20 cellular contexts compared by ENCODE assay signal in genomic region chr2:33859791-33860461, GRCh38.
DNase-seq lines count a peak whose midpoint lies in the region; ATAC-seq, FAIRE-seq and TF ChIP-seq lines count a peak whose summit lies in the region.
"Had no signal": no experiment of that assay in that cellular context is flagged by ENCODE, and none has a peak within 500 bp of the region (broad histone marks: within the 10 kb centered on the region; RNA-seq: fewer than 3 reads in every experiment).

No MANE protein-coding gene starts in this region.

- POLR2A ChIA-PET in activated naive CD8-positive, alpha-beta T cell treated with anti-CD3 and anti-CD28 coated beads, Interleukin-2, amount 10 ng/mL, durations not matched to agents 7 days and 5 days (lab: Charles Lee), result no interaction called here

- no peaks in the 10 kb centered on the region for H3K27me3 Mint-ChIP-seq in activated naive CD8-positive, alpha-beta T cell treated with anti-CD3 and anti-CD28 coated beads, Interleukin-2, amount 10 ng/mL, durations not matched to agents 7 days and 5 days
- H3K27me3 Mint-ChIP-seq in activated naive CD8-positive, alpha-beta T cell treated with anti-CD3 and anti-CD28 coated beads for 36 hours, result no peaks in the 10 kb centered on the region

- ATAC-seq in activated naive CD8-positive, alpha-beta T cell treated with anti-CD3 and anti-CD28 coated beads, Interleukin-2, amount 10 ng/mL, durations not matched to agents 7 days and 5 days (ENCODE audit: low read depth), result no peak
- no peak for ATAC-seq in pancreas
- ATAC-seq: left lung had no signal

- FAIRE-seq in pancreas (lab: Jason Lieb, UNC), result no peak
- FAIRE-seq: endothelial cell of umbilical vein, GM18507, H54 had no signal

- H3K27me3 ChIP-seq in SJCRH30 (no peaks in the 10 kb centered on the region), hepatocyte (no peaks in the 10 kb centered on the region), pancreas (no peaks in the 10 kb centered on the region)
- H3K27me3 ChIP-seq: left lung had no signal

- H3K4me1 ChIP-seq in SJCRH30 (no peaks in the 10 kb centered on the region; the same call in 1 of the 2 replicates), hepatocyte (ENCODE audit: insufficient read depth) (no peaks in the 10 kb centered on the region), pancreas (no peaks in the 10 kb centered on the region)
- H3K4me1 ChIP-seq: left lung had no signal

- TF ChIP-seq CTCF in hepatocyte (IDR thresholded peaks at IDR 0.05; ENCODE audit: poor library complexity) (no peak), pancreas (IDR thresholded peaks at IDR 0.05) (no peak)

- H3K36me3 Mint-ChIP-seq in activated naive CD8-positive, alpha-beta T cell treated with anti-CD3 and anti-CD28 coated beads, Interleukin-2, amount 10 ng/mL, durations not matched to agents 7 days and 5 days, result no peaks in the 10 kb centered on the region
- no peaks in the 10 kb centered on the region for H3K36me3 Mint-ChIP-seq in activated naive CD8-positive, alpha-beta T cell treated with anti-CD3 and anti-CD28 coated beads for 36 hours

- no peak overlapping the region for H2AFZ ChIP-seq in hepatocyte

- no peaks in the 10 kb centered on the region for H3K9me2 ChIP-seq in hepatocyte (replicated peaks; ENCODE audit: insufficient read depth)

- H3K36me3 ChIP-seq in SJCRH30 (no peaks in the 10 kb centered on the region), hepatocyte (replicated peaks; ENCODE audit: insufficient read depth, low read depth) (no peaks in the 10 kb centered on the region), pancreas (no peaks in the 10 kb centered on the region)
- H3K36me3 ChIP-seq: left lung had no signal

- H3K4me3 ChIP-seq in SJCRH30 (peak overlapping the region; percentile 29), hepatocyte (no peak overlapping the region), pancreas (no peak overlapping the region)
- H3K4me3 ChIP-seq: left lung had no signal

- DNase-seq in activated naive CD8-positive, alpha-beta T cell treated with anti-CD3 and anti-CD28 coated beads, Interleukin-2, amount 10 ng/mL, durations not matched to agents 7 days and 5 days, result no peak
- no peak for DNase-seq in activated naive CD8-positive, alpha-beta T cell treated with anti-CD3 and anti-CD28 coated beads for 36 hours
- DNase-seq in SJCRH30 (peak; percentile 39 to 51), hepatocyte (ENCODE audit: low spot score) (no peak), stromal cell of bone marrow (ENCODE audit: low read depth) (peak; percentile 6), pancreas (no peak)
- no peak for DNase-seq in activated CD4-positive, alpha-beta T cell treated with anti-CD3 and anti-CD28 coated beads for 4 hours
- no peak for DNase-seq in activated CD4-positive, CD25-positive, alpha-beta regulatory T cell treated with anti-CD3 and anti-CD28 coated beads, Interleukin-2, amount 50 U/mL, for 72 hours
- DNase-seq: ACHN; activated naive CD4-positive, alpha-beta T cell treated with anti-CD3 and anti-CD28 coated beads for 36 hours; COR-L47; IMR-90; left lung; NCI-H1417 treated with DMSO at 0.1 percent for 48 hours; NCI-H226; stimulated activated CD4-positive, alpha-beta T cell treated with anti-CD3 and anti-CD28 coated beads, Interleukin-4, amount 100 ng/mL, for 4 hours had no signal

- WGBS in hepatocyte (ENCODE audit: low lambda C conversion rate, missing lambda C conversion rate), result 78% methylated on average over 11 of the region's 11 CpGs
- 7 to 10% methylated on average over 11 of the region's 11 CpGs for WGBS in pancreas, 2 donors

- H3K9me3 Mint-ChIP-seq in activated naive CD8-positive, alpha-beta T cell treated with anti-CD3 and anti-CD28 coated beads, Interleukin-2, amount 10 ng/mL, durations not matched to agents 7 days and 5 days, result peaks cover 4% of the 10 kb centered on the region
- peaks cover 4% of the 10 kb centered on the region for H3K9me3 Mint-ChIP-seq in activated naive CD8-positive, alpha-beta T cell treated with anti-CD3 and anti-CD28 coated beads for 36 hours

- H3K4me3 Mint-ChIP-seq in activated naive CD8-positive, alpha-beta T cell treated with anti-CD3 and anti-CD28 coated beads, Interleukin-2, amount 10 ng/mL, durations not matched to agents 7 days and 5 days, result peak overlapping the region; percentile 59
- H3K4me3 Mint-ChIP-seq in activated naive CD8-positive, alpha-beta T cell treated with anti-CD3 and anti-CD28 coated beads for 36 hours, result no peak overlapping the region
- H3K4me3 Mint-ChIP-seq: activated naive CD4-positive, alpha-beta T cell treated with anti-CD3 and anti-CD28 coated beads for 36 hours; neural crest cell had no signal

- H3K27ac Mint-ChIP-seq in activated naive CD8-positive, alpha-beta T cell treated with anti-CD3 and anti-CD28 coated beads, Interleukin-2, amount 10 ng/mL, durations not matched to agents 7 days and 5 days, result no peak overlapping the region
- no peak overlapping the region for H3K27ac Mint-ChIP-seq in activated naive CD8-positive, alpha-beta T cell treated with anti-CD3 and anti-CD28 coated beads for 36 hours
- H3K27ac Mint-ChIP-seq: activated naive CD4-positive, alpha-beta T cell treated with anti-CD3 and anti-CD28 coated beads for 36 hours had no signal

- peaks cover 5% of the 10 kb centered on the region for H3K4me1 Mint-ChIP-seq in activated naive CD8-positive, alpha-beta T cell treated with anti-CD3 and anti-CD28 coated beads, Interleukin-2, amount 10 ng/mL, durations not matched to agents 7 days and 5 days
- H3K4me1 Mint-ChIP-seq in activated naive CD8-positive, alpha-beta T cell treated with anti-CD3 and anti-CD28 coated beads for 36 hours, result peaks cover 6% of the 10 kb centered on the region

- H3K79me2 ChIP-seq in hepatocyte, result no peaks in the 10 kb centered on the region

- H3K9me3 ChIP-seq in SJCRH30 (replicated peaks), result no peaks in the 10 kb centered on the region
- H3K9me3 ChIP-seq in hepatocyte (ENCODE audit: low read depth), result no peaks in the 10 kb centered on the region
- no peaks in the 10 kb centered on the region for H3K9me3 ChIP-seq in pancreas

- intact Hi-C loops in pancreas (cut with DNase I), result no loop called here

- H3K27ac ChIP-seq in SJCRH30, result peak overlapping the region; percentile 18; the same call in 1 of the 2 replicates
- H3K27ac ChIP-seq in hepatocyte, result peak overlapping the region; percentile 10
- no peak overlapping the region for H3K27ac ChIP-seq in pancreas
- H3K27ac ChIP-seq: left lung had no signal

- H3K4me2 ChIP-seq in hepatocyte, result peak overlapping the region; percentile 39

- H4K20me1 ChIP-seq in hepatocyte (ENCODE audit: insufficient read depth, poor library complexity, severe bottlenecking), result no peaks in the 10 kb centered on the region

Comparison
In these comparisons a context has a peak if more than half of its experiments do, and no peak if none do; other contexts are left out.
1. DNase-seq: peak in SJCRH30 (2 of 2) and stromal cell of bone marrow (single experiment); none in activated naive CD8-positive, alpha-beta T cell treated with anti-CD3 and anti-CD28 coated beads, Interleukin-2, amount 10 ng/mL, durations not matched to agents 7 days and 5 days (single experiment), activated naive CD8-positive, alpha-beta T cell treated with anti-CD3 and anti-CD28 coated beads for 36 hours (single experiment), hepatocyte (single experiment), pancreas (0 of 6), activated CD4-positive, alpha-beta T cell treated with anti-CD3 and anti-CD28 coated beads for 4 hours (0 of 2) and activated CD4-positive, CD25-positive, alpha-beta regulatory T cell treated with anti-CD3 and anti-CD28 coated beads, Interleukin-2, amount 50 U/mL, for 72 hours (single experiment).
2. H3K27ac ChIP-seq: peak in SJCRH30 (single experiment) and hepatocyte (single experiment); none in pancreas (0 of 4).